Comparison of ENCODE assay signal across 15 cellular contexts in the genomic region with DNA sequence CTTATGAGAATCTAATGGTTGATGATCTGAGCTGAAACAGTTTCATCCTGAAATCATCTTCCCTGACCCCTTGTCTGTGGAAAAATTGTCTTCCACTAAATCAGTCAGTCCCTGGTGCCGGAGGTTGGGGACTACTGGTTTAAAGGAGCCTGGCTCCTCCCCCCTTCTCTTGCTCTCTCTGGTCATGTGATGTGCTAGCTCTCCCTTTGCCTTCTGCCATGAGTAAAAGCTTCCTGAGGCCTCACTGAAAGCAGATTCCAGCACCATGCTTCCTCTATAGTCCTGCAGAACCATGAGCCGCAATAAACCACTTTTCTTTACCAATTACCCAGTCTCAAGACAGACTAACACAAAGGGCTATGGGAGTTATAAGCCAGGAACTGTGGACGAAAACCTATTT. TPM values are rescaled to one million over a fixed set of nuclear protein-coding genes. Genes with fewer than 3 reads are reported as not detected.
DNase-seq lines count a peak whose midpoint lies in the region; ATAC-seq and TF ChIP-seq lines count a peak whose summit lies in the region.
"Had no signal": no experiment of that assay in that cellular context is flagged by ENCODE, and none has a peak within 500 bp of the region (broad histone marks: within the 10 kb centered on the region; RNA-seq: fewer than 3 reads in every experiment).

No MANE protein-coding gene starts in this region.

- 0 out of 2 replicates have a peak, but pooled peaks cover 13% of the 10 kb centered on the region for H3K9me2 ChIP-seq in GM23338 (ENCODE audit: insufficient read depth)

- POLR2A ChIA-PET in WTC11 (lab: Charles Lee), result interaction anchor here (0.5 kb wide), 1 partner anchor 257 kb away, joined by 4 read pairs; no protein-coding TSS in a partner anchor

- H3K36me3 Mint-ChIP-seq in Calu3 (ENCODE audit: insufficient read depth, unreplicated experiment) (peaks cover 75% of the 10 kb centered on the region), GM23338 (ENCODE audit: low read depth) (peaks cover 33% of the 10 kb centered on the region), WTC11 (peaks cover 34% of the 10 kb centered on the region)

- intact Hi-C loops in Calu3 (cut with micrococcal nuclease; ENCODE audit: unreplicated experiment) (no loop called here), cardiac septum (cut with DNase I) (no loop called here)

- no peak overlapping the region for H3K4me3 Mint-ChIP-seq in Calu3 (ENCODE audit: low read depth, unreplicated experiment)
- no peak overlapping the region for H3K4me3 Mint-ChIP-seq in GM23338
- no peak overlapping the region for H3K4me3 Mint-ChIP-seq in WTC11
- H3K4me3 Mint-ChIP-seq: CD8-positive, alpha-beta memory T cell had no signal

- CTCF ChIA-PET in Calu3 (lab: Charles Lee) (interaction anchor here (1.1 kb wide), 1 partner anchor 22 kb away, joined by 3 read pairs; no protein-coding TSS in a partner anchor), WTC11 (lab: Charles Lee) (no interaction called here)

- no peak overlapping the region for H3K18ac ChIP-seq in mesendoderm (ENCODE audit: low read length)

- no CpG with 5 or more reads among the region's 3 CpGs for WGBS in mesendoderm (ENCODE audit: extremely low coverage, insufficient coverage, low lambda C conversion rate)

- H3K36me3 ChIP-seq in GM23338 (ENCODE audit: insufficient read depth), result no peaks in the 10 kb centered on the region; the same call in 1 of the 2 replicates
- H3K36me3 ChIP-seq in mesendoderm (ENCODE audit: control insufficient read depth, insufficient read depth, low read length), result no peaks in the 10 kb centered on the region
- H3K36me3 ChIP-seq: BE2C had no signal

- no peak overlapping the region for H2AK5ac ChIP-seq in mesendoderm (ENCODE audit: low read length)

- H3K9ac ChIP-seq in mesendoderm (ENCODE audit: low read length), result no peak overlapping the region

- H3K79me2 ChIP-seq in GM23338 (replicated peaks; ENCODE audit: insufficient read depth) (peaks cover 96% of the 10 kb centered on the region), mesendoderm (ENCODE audit: control insufficient read depth, insufficient read depth, low read length) (peaks cover 8% of the 10 kb centered on the region)

- DNase-seq in Calu3 (no peak), GM23338 (ENCODE audit: low spot score) (peak; percentile 20), WTC11 (ENCODE audit: low spot score) (no peak), mesendoderm (peak; percentile 7), NOMO-1 treated with dmso at 0.1 percent for 144 hours (lab: John Stamatoyannopoulos, UW; ENCODE audit: unreplicated experiment) (no peak), cardiac septum (ENCODE audit: low spot score) (no peak)
- DNase-seq: BE2C; CD8-positive, alpha-beta memory T cell; DMS 273 treated with DMSO at 0.1 percent for 48 hours; KG1 had no signal

- no peak overlapping the region for H4K8ac ChIP-seq in mesendoderm (ENCODE audit: low read depth, low read length)

- H3K9me3 Mint-ChIP-seq in Calu3 (ENCODE audit: low read depth, unreplicated experiment), result peaks cover 4% of the 10 kb centered on the region
- H3K9me3 Mint-ChIP-seq in GM23338, result peaks cover 21% of the 10 kb centered on the region
- peaks cover 35% of the 10 kb centered on the region for H3K9me3 Mint-ChIP-seq in WTC11
- H3K9me3 Mint-ChIP-seq: CD8-positive, alpha-beta memory T cell had no signal

- no peak overlapping the region for H2BK120ac ChIP-seq in mesendoderm (ENCODE audit: low read depth, low read length)

- H4K5ac ChIP-seq in mesendoderm (ENCODE audit: low read length), result no peak overlapping the region

- peaks cover 7% of the 10 kb centered on the region for H3K79me1 ChIP-seq in mesendoderm (ENCODE audit: low read length)

- no TSS peak for BruUV-seq in Calu3 (replicated peaks; lab: Mats Ljungman, UMichigan)

- H2BK15ac ChIP-seq in mesendoderm (replicated peaks; ENCODE audit: low read depth), result no peak overlapping the region

- H3K4me1 ChIP-seq in GM23338 (ENCODE audit: insufficient read depth) (no peaks in the 10 kb centered on the region), mesendoderm (ENCODE audit: control insufficient read depth, low read depth, low read length) (no peaks in the 10 kb centered on the region)
- H3K4me1 ChIP-seq: A549, BE2C had no signal

- H3K23ac ChIP-seq in mesendoderm (ENCODE audit: low read length), result no peak overlapping the region

- no peak overlapping the region for H3K4me3 ChIP-seq in GM23338
- no peak overlapping the region for H3K4me3 ChIP-seq in mesendoderm (ENCODE audit: low read length)
- H3K4me3 ChIP-seq: A549 had no signal

- H3F3A ChIP-seq in GM23338 (replicated peaks; ENCODE audit: low read depth), result no peaks in the 10 kb centered on the region

- H3K27ac ChIP-seq in GM23338 (ENCODE audit: low read depth) (no peak overlapping the region), mesendoderm (ENCODE audit: low read depth, low read length) (no peak overlapping the region)
- H3K27ac ChIP-seq: A549, C4-2B had no signal

- H3K4me2 ChIP-seq in GM23338 (no peak overlapping the region), mesendoderm (ENCODE audit: low read length) (no peak overlapping the region)
- H3K4me2 ChIP-seq: A549 had no signal

- H2BK5ac ChIP-seq in mesendoderm (ENCODE audit: low read length), result no peak overlapping the region

- no peak overlapping the region for H2AFZ ChIP-seq in GM23338

- H3K4ac ChIP-seq in mesendoderm (ENCODE audit: low read depth, low read length), result no peak overlapping the region

- H3K4me1 Mint-ChIP-seq in Calu3 (ENCODE audit: low read depth, unreplicated experiment) (peaks cover 73% of the 10 kb centered on the region), GM23338 (peaks cover 2% of the 10 kb centered on the region; the same call in 2 of the 3 replicates), WTC11 (peaks cover 5% of the 10 kb centered on the region; the same call in 1 of the 2 replicates)

- ATAC-seq in GM23338 (no peak; the same call in 2 of the 3 replicates), WTC11 (peak; percentile 66), HG03159 (IDR thresholded peaks at IDR 0.05; ENCODE audit: unreplicated experiment) (no peak), GM18502 (IDR thresholded peaks at IDR 0.05; ENCODE audit: poor library complexity, unreplicated experiment) (no peak)
- ATAC-seq: A549, HCT116 had no signal

- peaks cover 3% of the 10 kb centered on the region; the same call in 1 of the 2 replicates for H4K20me1 ChIP-seq in GM23338 (replicated peaks; ENCODE audit: insufficient read depth)

- H3K27me3 Mint-ChIP-seq in Calu3 (ENCODE audit: unreplicated experiment) (no peaks in the 10 kb centered on the region), GM23338 (ENCODE audit: insufficient read depth, low read depth, poor library complexity) (peaks cover 2% of the 10 kb centered on the region), WTC11 (ENCODE audit: low read depth) (no peaks in the 10 kb centered on the region)
- H3K27me3 Mint-ChIP-seq: CD8-positive, alpha-beta memory T cell had no signal

- peak overlapping the region; percentile 14 for H3K27ac Mint-ChIP-seq in Calu3 (ENCODE audit: unreplicated experiment)
- H3K27ac Mint-ChIP-seq in GM23338, result no peak overlapping the region
- H3K27ac Mint-ChIP-seq in WTC11, result peak overlapping the region; percentile 39; the same call in 1 of the 2 replicates

- TF ChIP-seq CTCF in Calu3 (IDR thresholded peaks at IDR 0.05; ENCODE audit: unreplicated experiment) (no peak), GM23338 (conservative IDR thresholded peaks at IDR 0.05; ENCODE audit: low read depth in 2 of 2) (no peak), WTC11 (IDR thresholded peaks at IDR 0.05) (no peak)

- H3K27me3 ChIP-seq in GM23338 (ENCODE audit: insufficient read depth), result no peaks in the 10 kb centered on the region
- no peaks in the 10 kb centered on the region for H3K27me3 ChIP-seq in mesendoderm (ENCODE audit: insufficient read depth, low read length, poor library complexity)
- H3K27me3 ChIP-seq: BE2C had no signal

- no peak overlapping the region for H3K56ac ChIP-seq in mesendoderm (ENCODE audit: low read length)

TF ChIP-seq in GM23338, 12 proteins besides CTCF, POLR2A, EP300 and RAD21 (continues in another document):
- TF ChIP-seq EZH2 (IDR thresholded peaks at IDR 0.05; ENCODE audit: low read depth, unreplicated experiment) (no peak), ZNF114 (CRISPR knock-in tag; IDR thresholded peaks at IDR 0.05) (no peak)

TF ChIP-seq in WTC11, 78 proteins besides CTCF, POLR2A, EP300 and RAD21:
- TF ChIP-seq ZNF263 (CRISPR knock-in tag; IDR thresholded peaks at IDR 0.05; ENCODE audit: low read depth), result no peak
- TF ChIP-seq, protein P1, sequence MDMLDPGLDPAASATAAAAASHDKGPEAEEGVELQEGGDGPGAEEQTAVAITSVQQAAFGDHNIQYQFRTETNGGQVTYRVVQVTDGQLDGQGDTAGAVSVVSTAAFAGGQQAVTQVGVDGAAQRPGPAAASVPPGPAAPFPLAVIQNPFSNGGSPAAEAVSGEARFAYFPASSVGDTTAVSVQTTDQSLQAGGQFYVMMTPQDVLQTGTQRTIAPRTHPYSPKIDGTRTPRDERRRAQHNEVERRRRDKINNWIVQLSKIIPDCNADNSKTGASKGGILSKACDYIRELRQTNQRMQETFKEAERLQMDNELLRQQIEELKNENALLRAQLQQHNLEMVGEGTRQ (CRISPR knock-in tag; IDR thresholded peaks at IDR 0.05), result peak; percentile 55

RNA-seq across cellular contexts. Expression of a gene that starts 54.7 kb away (rescaled TPM):
- total RNA-seq in Calu3 (2022) (163 and 193 TPM in 2 replicates), WTC11 (2021) (31.0 to 32.1 TPM (median 32.0 TPM) in 3 replicates), cardiac septum (19.2 TPM)
- 32.3 and 35.0 TPM in 2 replicates for total RNA-seq in GM23338 (2014; rRNA removed; shearing (Covaris generic))
- 7.1 and 9.3 TPM in 2 replicates for polyA plus RNA-seq in GM23338 (2016; fragmentation: Nextera tagmentation; extraction: Ambion mirVana)
- 28.8 TPM for polyA plus RNA-seq in mesendoderm (2013, experiment 1 of 2)
- 29.0 TPM for polyA plus RNA-seq in mesendoderm (2013, experiment 2 of 2)

Comparison
In these comparisons a context has a peak if more than half of its experiments do, and no peak if none do; other contexts are left out.
1. DNase-seq: peak in GM23338 (single experiment) and mesendoderm (single experiment); none in Calu3 (single experiment), WTC11 (single experiment), NOMO-1 treated with dmso at 0.1 percent for 144 hours (single experiment) and cardiac septum (single experiment).